Comparison of ENCODE assay signal across 8 cellular contexts in the genomic region with DNA sequence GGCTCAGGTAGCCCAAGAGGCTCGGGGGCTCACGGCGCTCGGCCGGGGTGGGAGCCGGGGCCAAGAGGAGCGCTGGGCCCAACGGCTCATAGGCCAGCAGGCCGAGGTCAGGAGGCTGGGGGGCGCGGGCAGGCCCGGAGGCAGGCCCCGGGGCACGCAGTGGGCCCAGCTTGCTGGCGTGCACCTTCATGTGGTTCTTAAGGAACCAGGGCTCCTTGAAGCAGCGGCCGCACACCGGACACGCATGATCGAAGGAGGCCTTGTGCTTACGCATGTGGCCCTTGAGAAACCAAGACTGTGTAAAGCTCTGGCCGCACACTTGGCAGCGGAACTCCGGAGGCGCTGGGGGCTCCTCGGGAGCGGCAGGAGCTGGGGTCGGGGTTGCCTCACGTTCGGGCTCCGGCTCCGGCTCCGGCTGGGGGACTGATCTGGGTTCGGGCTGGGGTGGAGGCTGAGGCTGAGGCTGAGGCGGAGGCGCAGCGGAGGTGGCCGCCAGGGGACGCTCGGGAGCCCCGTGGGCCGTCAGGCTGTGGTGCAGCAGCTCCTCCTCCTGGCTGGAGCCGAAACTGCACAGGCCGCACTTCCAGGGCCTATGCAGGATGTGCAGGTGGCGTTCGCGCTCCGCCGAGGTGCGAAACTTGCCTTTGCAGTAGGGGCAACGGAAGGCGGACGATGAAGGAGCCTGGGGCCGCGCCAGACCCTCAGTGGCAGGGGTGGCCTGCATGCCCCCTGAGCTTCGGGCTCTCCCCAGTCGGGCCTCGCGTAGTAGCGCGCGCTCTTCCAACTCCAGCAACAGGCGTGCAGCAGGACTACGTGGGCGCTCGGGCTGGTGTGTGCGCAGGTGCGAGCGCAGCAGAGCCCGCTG. TPM values are rescaled to one million over a fixed set of nuclear protein-coding genes. Genes with fewer than 3 reads are reported as not detected.
DNase-seq lines count a peak whose midpoint lies in the region; ATAC-seq, FAIRE-seq and TF ChIP-seq lines count a peak whose summit lies in the region.
"Had no signal": no experiment of that assay in that cellular context is flagged by ENCODE, and none has a peak within 500 bp of the region (broad histone marks: within the 10 kb centered on the region; RNA-seq: fewer than 3 reads in every experiment).

No MANE protein-coding gene starts in this region.

- POLR2A ChIA-PET in activated B cell treated with CpG ODN at 0.5 μM for 24 hours (lab: Charles Lee), result interaction anchor here (0.7 to 1.9 kb wide), 5 partner anchors 12 to 78 kb away, joined by 3 to 16 read pairs (median 5); no protein-coding TSS in a partner anchor

- no peaks in the 10 kb centered on the region for H3K9me2 ChIP-seq in GM23338 (ENCODE audit: insufficient read depth)

- H2AFZ ChIP-seq in GM23338, result no peak overlapping the region

- H3K4me3 ChIP-seq in GM23338 (peak overlapping the region; percentile 46; the same call in 1 of the 2 replicates), LNCaP clone FGC (ENCODE audit: low read depth, low read length) (no peak overlapping the region), bronchial epithelial cell (ENCODE audit: low read depth, low read length) (no peak overlapping the region)

- peaks cover 71% of the 10 kb centered on the region for H3K4me1 Mint-ChIP-seq in GM23338
- H3K4me1 Mint-ChIP-seq in activated B cell treated with CpG ODN at 0.5 μM for 24 hours, result peaks cover 18% of the 10 kb centered on the region

- H4K20me1 ChIP-seq in GM23338 (replicated peaks; ENCODE audit: insufficient read depth), result peaks cover 19% of the 10 kb centered on the region

- H3K79me2 ChIP-seq in GM23338 (replicated peaks; ENCODE audit: insufficient read depth), result peaks cover 34% of the 10 kb centered on the region

- H3K27me3 ChIP-seq in GM23338 (ENCODE audit: insufficient read depth) (no peaks in the 10 kb centered on the region), bronchial epithelial cell (ENCODE audit: control insufficient read depth, insufficient read depth, low read length) (no peaks in the 10 kb centered on the region)

- H3F3A ChIP-seq in GM23338 (replicated peaks; ENCODE audit: low read depth), result peaks cover 38% of the 10 kb centered on the region

- CTCF ChIA-PET in activated B cell treated with CpG ODN at 0.5 μM for 24 hours (lab: Charles Lee), result interaction anchor here (0.6 to 7.4 kb wide), 19 partner anchors 8 to 750 kb away, joined by 3 to 142 read pairs (median 3); a partner anchor contains a TSS

- TF ChIP-seq CTCF in GM12872 (IDR thresholded peaks at IDR 0.05; ENCODE audit: insufficient read depth, low read depth, low read length) (peak; percentile 100), GM23338 (conservative IDR thresholded peaks at IDR 0.05; ENCODE audit: low read depth in 2 of 2) (peak; percentile 87 to 100), LNCaP clone FGC (IDR thresholded peaks at IDR 0.05; ENCODE audit: control insufficient read depth, extremely low read depth, insufficient read depth) (peak; percentile 100), activated B cell treated with CpG ODN at 0.5 μM for 24 hours (IDR thresholded peaks at IDR 0.05) (peak; percentile 98), bronchial epithelial cell (IDR thresholded peaks at IDR 0.05; ENCODE audit: insufficient read depth, low read length, severe bottlenecking) (peak; percentile 100)

- peak overlapping the region; percentile 80; the same call in 1 of the 2 replicates for H3K27ac ChIP-seq in GM23338 (ENCODE audit: low read depth)

- H3K4me2 ChIP-seq in GM23338, result peak overlapping the region; percentile 74

- ATAC-seq in GM23338 (peak; percentile 40), activated B cell treated with CpG ODN at 0.5 μM for 24 hours (ENCODE audit: low read depth) (peak; percentile 99)

- H3K36me3 Mint-ChIP-seq in GM23338 (ENCODE audit: low read depth) (peaks cover 59% of the 10 kb centered on the region), activated B cell treated with CpG ODN at 0.5 μM for 24 hours (ENCODE audit: low read depth) (no peaks in the 10 kb centered on the region)

- peak; percentile 91 for DNase-seq in GM23338 (ENCODE audit: low spot score)
- DNase-seq in LNCaP clone FGC (ENCODE audit: low read depth), result peak; percentile 19
- peak; percentile 94 for DNase-seq in activated B cell treated with CpG ODN at 0.5 μM for 24 hours
- DNase-seq in bronchial epithelial cell (ENCODE audit: low read depth), result peak; percentile 57
- peak; percentile 63 for DNase-seq in kidney glomerular epithelial cell (lab: John Stamatoyannopoulos, UW)
- DNase-seq in stimulated activated CD4-positive, alpha-beta T cell treated with anti-CD3 and anti-CD28 coated beads, Interleukin-4, amount 100 ng/mL, for 1 hour, result peak; percentile 95

- H3K4me1 ChIP-seq in GM23338 (ENCODE audit: insufficient read depth), result peaks cover 48% of the 10 kb centered on the region

- peaks cover 17% of the 10 kb centered on the region for H3K36me3 ChIP-seq in GM23338 (ENCODE audit: insufficient read depth)
- H3K36me3 ChIP-seq in bronchial epithelial cell (ENCODE audit: control insufficient read depth, insufficient read depth, low read length), result peaks cover 15% of the 10 kb centered on the region

- intact Hi-C loops in activated B cell treated with CpG ODN at 0.5 μM for 24 hours (cut with micrococcal nuclease), result loop anchor here (1.0 to 2.0 kb wide), 4 partner anchors 12 to 464 kb away; no protein-coding TSS in a partner anchor

- peak overlapping the region; percentile 69 for H3K4me3 Mint-ChIP-seq in GM23338
- H3K4me3 Mint-ChIP-seq in activated B cell treated with CpG ODN at 0.5 μM for 24 hours, result no peak overlapping the region

- no peak for FAIRE-seq in bronchial epithelial cell (lab: Jason Lieb, UNC)

- H3K27me3 Mint-ChIP-seq in GM23338 (ENCODE audit: insufficient read depth, low read depth, poor library complexity), result peaks cover 42% of the 10 kb centered on the region
- H3K27me3 Mint-ChIP-seq in activated B cell treated with CpG ODN at 0.5 μM for 24 hours, result no peaks in the 10 kb centered on the region

- H3K9me3 Mint-ChIP-seq in GM23338, result peaks cover 11% of the 10 kb centered on the region; the same call in 2 of the 3 replicates
- no peaks in the 10 kb centered on the region for H3K9me3 Mint-ChIP-seq in activated B cell treated with CpG ODN at 0.5 μM for 24 hours

- H3K27ac Mint-ChIP-seq in GM23338 (peak overlapping the region; percentile 94), activated B cell treated with CpG ODN at 0.5 μM for 24 hours (no peak overlapping the region)

TF ChIP-seq in GM23338, 12 proteins besides CTCF, POLR2A, EP300 and RAD21:
- TF ChIP-seq ZNF114 (CRISPR knock-in tag; IDR thresholded peaks at IDR 0.05) (no peak), POLR2AphosphoS5 (IDR thresholded peaks at IDR 0.05; ENCODE audit: low read depth) (peak; percentile 53; the same call in 1 of the 2 replicates), CREB1 (CRISPR knock-in tag; IDR thresholded peaks at IDR 0.05; ENCODE audit: low read depth) (peak; percentile 68; the same call in 1 of the 2 replicates)
- TF ChIP-seq, protein P1, sequence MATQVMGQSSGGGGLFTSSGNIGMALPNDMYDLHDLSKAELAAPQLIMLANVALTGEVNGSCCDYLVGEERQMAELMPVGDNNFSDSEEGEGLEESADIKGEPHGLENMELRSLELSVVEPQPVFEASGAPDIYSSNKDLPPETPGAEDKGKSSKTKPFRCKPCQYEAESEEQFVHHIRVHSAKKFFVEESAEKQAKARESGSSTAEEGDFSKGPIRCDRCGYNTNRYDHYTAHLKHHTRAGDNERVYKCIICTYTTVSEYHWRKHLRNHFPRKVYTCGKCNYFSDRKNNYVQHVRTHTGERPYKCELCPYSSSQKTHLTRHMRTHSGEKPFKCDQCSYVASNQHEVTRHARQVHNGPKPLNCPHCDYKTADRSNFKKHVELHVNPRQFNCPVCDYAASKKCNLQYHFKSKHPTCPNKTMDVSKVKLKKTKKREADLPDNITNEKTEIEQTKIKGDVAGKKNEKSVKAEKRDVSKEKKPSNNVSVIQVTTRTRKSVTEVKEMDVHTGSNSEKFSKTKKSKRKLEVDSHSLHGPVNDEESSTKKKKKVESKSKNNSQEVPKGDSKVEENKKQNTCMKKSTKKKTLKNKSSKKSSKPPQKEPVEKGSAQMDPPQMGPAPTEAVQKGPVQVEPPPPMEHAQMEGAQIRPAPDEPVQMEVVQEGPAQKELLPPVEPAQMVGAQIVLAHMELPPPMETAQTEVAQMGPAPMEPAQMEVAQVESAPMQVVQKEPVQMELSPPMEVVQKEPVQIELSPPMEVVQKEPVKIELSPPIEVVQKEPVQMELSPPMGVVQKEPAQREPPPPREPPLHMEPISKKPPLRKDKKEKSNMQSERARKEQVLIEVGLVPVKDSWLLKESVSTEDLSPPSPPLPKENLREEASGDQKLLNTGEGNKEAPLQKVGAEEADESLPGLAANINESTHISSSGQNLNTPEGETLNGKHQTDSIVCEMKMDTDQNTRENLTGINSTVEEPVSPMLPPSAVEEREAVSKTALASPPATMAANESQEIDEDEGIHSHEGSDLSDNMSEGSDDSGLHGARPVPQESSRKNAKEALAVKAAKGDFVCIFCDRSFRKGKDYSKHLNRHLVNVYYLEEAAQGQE (IDR thresholded peaks at IDR 0.05; ENCODE audit: unreplicated experiment), result no peak

RNA-seq across cellular contexts. Expression of a gene that starts 6.1 kb away (rescaled TPM):
- total RNA-seq in GM23338 (2014; rRNA removed; shearing (Covaris generic)), result 148 and 153 TPM in 2 replicates
- 35.5 and 37.7 TPM in 2 replicates for polyA plus RNA-seq in GM23338 (2016; fragmentation: Nextera tagmentation; extraction: Ambion mirVana)
- total RNA-seq in activated B cell treated with CpG ODN at 0.5 μM for 24 hours (1.6 and 2.3 TPM in 2 replicates), bronchial epithelial cell (7.8 and 8.2 TPM in 2 replicates)

RNA-seq across cellular contexts. Expression of a gene that starts 8.5 kb away (rescaled TPM):
- total RNA-seq in GM23338 (2014; rRNA removed; shearing (Covaris generic)), result 0.59 TPM in 1 of 2 replicates, not detected in the other
- polyA plus RNA-seq in GM23338 (2016; fragmentation: Nextera tagmentation; extraction: Ambion mirVana), result 0.95 and 2.7 TPM in 2 replicates
- total RNA-seq in activated B cell treated with CpG ODN at 0.5 μM for 24 hours (not detected in 2 replicates), bronchial epithelial cell (under 0.01 and 0.51 TPM in 2 replicates)
- total RNA-seq: skeletal muscle tissue had no signal

RNA-seq across cellular contexts. Expression of a gene that starts 22.3 kb away (rescaled TPM):
- total RNA-seq in GM23338 (2014; rRNA removed; shearing (Covaris generic)), result 38.6 and 44.6 TPM in 2 replicates
- 17.7 and 21.5 TPM in 2 replicates for polyA plus RNA-seq in GM23338 (2016; fragmentation: Nextera tagmentation; extraction: Ambion mirVana)
- total RNA-seq in activated B cell treated with CpG ODN at 0.5 μM for 24 hours (1.0 and 1.4 TPM in 2 replicates), bronchial epithelial cell (3.3 and 6.8 TPM in 2 replicates)

RNA-seq across cellular contexts. Expression of a gene that starts 34.8 kb away (rescaled TPM):
- not detected in 2 replicates for total RNA-seq in GM23338 (2014; rRNA removed; shearing (Covaris generic))
- polyA plus RNA-seq in GM23338 (2016; fragmentation: Nextera tagmentation; extraction: Ambion mirVana), result not detected in 2 replicates
- total RNA-seq in activated B cell treated with CpG ODN at 0.5 μM for 24 hours (not detected in 2 replicates), bronchial epithelial cell (not detected in 2 replicates)
- total RNA-seq: skeletal muscle tissue had no signal

RNA-seq across cellular contexts. Expression of a gene that starts 50.2 kb away (rescaled TPM):
- not detected in 2 replicates for total RNA-seq in GM23338 (2014; rRNA removed; shearing (Covaris generic))
- not detected in 2 replicates for polyA plus RNA-seq in GM23338 (2016; fragmentation: Nextera tagmentation; extraction: Ambion mirVana)
- total RNA-seq in activated B cell treated with CpG ODN at 0.5 μM for 24 hours, result not detected in 2 replicates
- total RNA-seq in bronchial epithelial cell, result 8.2 and 12.1 TPM in 2 replicates
- total RNA-seq: skeletal muscle tissue had no signal

Comparison
In these comparisons a context has a peak if more than half of its experiments do, and no peak if none do; other contexts are left out.
1. DNase-seq: peak in every context shown above with its lines; median percentile 95 in stimulated activated CD4-positive, alpha-beta T cell treated with anti-CD3 and anti-CD28 coated beads, Interleukin-4, amount 100 ng/mL, for 1 hour; 94 in activated B cell treated with CpG ODN at 0.5 μM for 24 hours; 91 in GM23338; 63 in kidney glomerular epithelial cell; 57 in bronchial epithelial cell; 19 in LNCaP clone FGC.
2. RNA of a gene that starts 6.1 kb away (total RNA-seq): 148 to 153 TPM in GM23338; 7.8 to 8.2 TPM in bronchial epithelial cell and 1.6 to 2.3 TPM in activated B cell treated with CpG ODN at 0.5 μM for 24 hours; every median in the first group is over 10 times any median in the second.
3. Peak in every context shown above with its lines, with median percentiles within 50 percentile points of each other: CTCF ChIP-seq.